ENCODE assay signal across 9 cellular contexts in the genomic region with DNA sequence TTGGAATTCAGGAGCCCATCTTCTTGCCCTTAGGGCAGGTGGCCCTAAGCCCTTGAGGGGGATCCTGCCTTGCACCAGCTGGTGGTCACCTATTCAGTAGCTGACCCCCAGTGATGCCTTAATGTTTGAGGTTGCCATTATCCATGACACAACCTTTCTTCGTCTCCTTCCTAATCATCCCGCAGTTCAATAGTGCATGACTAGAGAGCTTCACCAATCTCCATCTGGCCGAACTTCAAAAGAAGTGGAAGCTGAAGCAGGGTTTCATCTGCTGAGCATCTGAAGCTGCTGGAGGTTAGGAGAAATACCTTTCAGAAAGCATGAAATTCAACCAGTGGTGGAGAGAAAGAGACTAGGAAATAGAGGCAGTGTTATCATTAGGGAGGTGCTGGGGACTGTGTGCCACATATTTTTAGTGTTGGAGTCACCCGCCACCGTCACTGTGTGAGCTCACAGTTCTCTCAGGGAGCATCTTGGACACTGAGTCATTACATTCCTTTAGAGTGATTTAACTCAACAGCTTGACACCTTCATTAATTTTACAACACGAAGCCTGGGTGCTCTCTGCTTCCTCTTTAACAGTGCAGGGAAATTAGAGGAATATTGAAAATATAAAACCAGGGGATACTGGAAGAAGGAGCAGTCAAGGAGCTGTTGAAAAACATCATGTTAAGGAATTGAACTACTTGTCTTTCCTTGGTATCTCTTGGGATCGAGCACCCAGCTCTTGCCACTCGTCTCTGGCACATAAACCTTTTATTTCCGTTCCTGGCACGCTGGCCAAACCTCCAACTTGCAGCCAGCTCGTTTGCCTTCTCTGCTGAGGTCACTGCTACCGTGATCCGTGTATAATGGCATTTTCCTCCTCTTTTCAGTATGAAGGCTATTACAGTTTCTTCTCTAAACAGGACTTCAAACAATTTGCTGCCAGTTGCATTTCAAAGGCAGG. TPM values are rescaled to one million over a fixed set of nuclear protein-coding genes. Genes with fewer than 3 reads are reported as not detected.
DNase-seq lines count a peak whose midpoint lies in the region; FAIRE-seq and TF ChIP-seq lines count a peak whose summit lies in the region.
"Had no signal": no experiment of that assay in that cellular context is flagged by ENCODE, and none has a peak within 500 bp of the region (broad histone marks: within the 10 kb centered on the region; RNA-seq: fewer than 3 reads in every experiment).

No MANE protein-coding gene starts in this region.

- TF ChIP-seq POLR2A in suprapubic skin (IDR thresholded peaks at IDR 0.05): no peak
- no peak for TF ChIP-seq POLR2A in GM12892 (IDR thresholded peaks at IDR 0.05; ENCODE audit: low read depth, low read length)

- peak overlapping the region in 4 of 5 experiments; percentile 12 to 76 (median 49) for H3K27ac Mint-ChIP-seq in brain

- H3K4me1 Mint-ChIP-seq in brain: peaks cover 55% of the 10 kb centered on the region

- H3K36me3 Mint-ChIP-seq in brain: no peaks in the 10 kb centered on the region

- WGBS in suprapubic skin: 41% methylated on average over 13 of the region's 13 CpGs

- DNase-seq in HT-29 (ENCODE audit: low spot score): peak; percentile 61
- DNase-seq in islet precursor cell: peak; percentile 85
- no peak for DNase-seq in suprapubic skin (ENCODE audit: low spot score in 2 of 2)
- no peak for DNase-seq in GM12892 (ENCODE audit: insufficient read length)
- no peak for DNase-seq in activated naive CD4-positive, alpha-beta T cell treated with Interleukin-2 at 50 U/mL for 16 hours
- no peak for DNase-seq in NCI-H2171 (lab: John Stamatoyannopoulos, UW)
- DNase-seq in NK-92 (lab: John Stamatoyannopoulos, UW; ENCODE audit: unreplicated experiment): no peak
- DNase-seq: MV-4-11 had no signal

- H3K9me3 ChIP-seq in suprapubic skin: no peaks in the 10 kb centered on the region

- TF ChIP-seq EP300 in suprapubic skin (IDR thresholded peaks at IDR 0.05): peak; percentile 36

- TF ChIP-seq CTCF in brain (conservative IDR thresholded peaks at IDR 0.05): no peak
- TF ChIP-seq CTCF in suprapubic skin (IDR thresholded peaks at IDR 0.05): no peak

- no peaks in the 10 kb centered on the region for H3K9me3 Mint-ChIP-seq in brain

- H3K4me1 ChIP-seq in suprapubic skin: peaks cover 26% of the 10 kb centered on the region

- peak overlapping the region in 4 of 5 experiments; percentile 13 to 64 (median 44) for H3K4me3 Mint-ChIP-seq in brain

- peaks cover 11% of the 10 kb centered on the region for H3K27me3 Mint-ChIP-seq in brain

- no peak overlapping the region for H3K4me3 ChIP-seq in suprapubic skin

- no peak for FAIRE-seq in GM12892 (lab: Jason Lieb, UNC)

- H3K27ac ChIP-seq in suprapubic skin: no peak overlapping the region

- H3K27me3 ChIP-seq in suprapubic skin: no peaks in the 10 kb centered on the region

- H3K36me3 ChIP-seq in suprapubic skin: no peaks in the 10 kb centered on the region

RNA-seq across cellular contexts. Expression of gene PEX14, which starts 53.6 kb away (rescaled TPM):
- 22.2 and 26.6 TPM in 2 replicates for total RNA-seq in HT-29 (2014; rRNA removed; shearing (Covaris generic))
- polyA plus RNA-seq in brain (ENCODE audit: insufficient read depth, low read depth, low replicate concordance): 37.1 TPM
- 10 to 100 TPM; 14.6 to 19.0 (median 17.6) TPM for total RNA-seq in suprapubic skin
- polyA plus RNA-seq in GM12892 (2012; ENCODE audit: missing spikeins): 10.7 TPM

RNA-seq across cellular contexts. Expression of gene DFFA, which starts 56.0 kb away (rescaled TPM):
- 41.2 and 43.2 TPM in 2 replicates for total RNA-seq in HT-29 (2014; rRNA removed; shearing (Covaris generic))
- 31.8 TPM for polyA plus RNA-seq in brain (ENCODE audit: insufficient read depth, low read depth, low replicate concordance)
- 10 to 100 TPM; 16.4 to 21.3 (median 20.2) TPM for total RNA-seq in suprapubic skin
- 37.9 TPM for polyA plus RNA-seq in GM12892 (2012; ENCODE audit: missing spikeins)

Comparison
In these comparisons a context has a peak if more than half of its experiments do, and no peak if none do; other contexts are left out.
1. DNase-seq: peak in HT-29 (single experiment) and islet precursor cell (single experiment); none in suprapubic skin (0 of 2), GM12892 (single experiment), activated naive CD4-positive, alpha-beta T cell treated with Interleukin-2 at 50 U/mL for 16 hours (single experiment), NCI-H2171 (single experiment) and NK-92 (single experiment).